In the genomic region with DNA sequence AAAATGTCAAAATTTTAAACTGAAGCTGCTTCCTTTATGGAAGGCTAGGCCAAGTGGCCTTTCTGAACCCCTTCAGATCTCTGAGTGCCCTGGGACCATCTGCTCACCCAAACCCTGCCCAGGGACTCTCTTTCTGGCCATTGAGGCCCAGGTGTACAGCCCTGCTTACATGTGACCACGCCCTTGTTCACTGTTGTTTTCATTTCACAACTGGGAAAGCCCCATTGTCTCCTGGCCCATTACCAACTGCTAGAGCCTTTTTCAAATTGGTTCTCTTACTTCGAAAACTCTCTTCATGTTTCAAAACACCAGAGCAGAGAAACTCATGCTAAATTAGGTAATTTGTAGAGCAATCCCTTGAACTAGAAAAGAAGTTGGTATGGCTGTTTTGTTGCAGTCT, we compare ENCODE assay signal across 11 cellular contexts.
A peak's percentile ranks its signal among the peaks of the same experiment; 100 is the strongest.
DNase-seq lines count a peak whose midpoint lies in the region; ATAC-seq and TF ChIP-seq lines count a peak whose summit lies in the region.
"Had no signal": no experiment of that assay in that cellular context is flagged by ENCODE, and none has a peak within 500 bp of the region (broad histone marks: within the 10 kb centered on the region; RNA-seq: fewer than 3 reads in every experiment).

No MANE protein-coding gene starts in this region.

- peak overlapping the region; percentile 5 for H3K27ac Mint-ChIP-seq in glutamatergic neuron (ENCODE audit: unreplicated experiment)
- H3K27ac Mint-ChIP-seq: nephron had no signal

- H3K4me1 Mint-ChIP-seq in glutamatergic neuron (ENCODE audit: low read depth, unreplicated experiment): peaks cover 27% of the 10 kb centered on the region

- in situ Hi-C loops in HAP-1 (cut with MboI; ENCODE audit: low sequenced_read_pairs): no loop called here

- no peaks in the 10 kb centered on the region for H3K79me2 ChIP-seq in hepatocyte

- H3K4me1 ChIP-seq in hepatocyte (ENCODE audit: insufficient read depth) (no peaks in the 10 kb centered on the region), HAP-1 (peaks cover 9% of the 10 kb centered on the region)

- DNase-seq in glutamatergic neuron (no peak), hepatocyte (ENCODE audit: low spot score) (no peak), HAP-1 (ENCODE audit: low spot score in 2 of 2) (no peak), Ammon's horn (ENCODE audit: low spot score) (no peak)
- DNase-seq: amygdala, heart left ventricle had no signal

- no peaks in the 10 kb centered on the region for H3K36me3 ChIP-seq in hepatocyte (replicated peaks; ENCODE audit: insufficient read depth, low read depth)
- no peaks in the 10 kb centered on the region for H3K36me3 ChIP-seq in HAP-1 (replicated peaks)
- H3K36me3 ChIP-seq: heart left ventricle had no signal

- no peaks in the 10 kb centered on the region for H4K20me1 ChIP-seq in hepatocyte (ENCODE audit: insufficient read depth, poor library complexity, severe bottlenecking)

- no peaks in the 10 kb centered on the region for H3K9me2 ChIP-seq in hepatocyte (replicated peaks; ENCODE audit: insufficient read depth)

- H3K27me3 ChIP-seq in hepatocyte (no peaks in the 10 kb centered on the region), HAP-1 (ENCODE audit: low read depth) (no peaks in the 10 kb centered on the region)
- H3K27me3 ChIP-seq: heart left ventricle had no signal

- no peaks in the 10 kb centered on the region for H3K36me3 Mint-ChIP-seq in glutamatergic neuron (ENCODE audit: unreplicated experiment)

- H3K27ac ChIP-seq in hepatocyte: no peak overlapping the region
- H3K27ac ChIP-seq: heart left ventricle had no signal

- H3K9me3 Mint-ChIP-seq in glutamatergic neuron (ENCODE audit: unreplicated experiment): no peaks in the 10 kb centered on the region
- H3K9me3 Mint-ChIP-seq: nephron had no signal

- H3K4me3 Mint-ChIP-seq in glutamatergic neuron (ENCODE audit: unreplicated experiment): no peak overlapping the region
- H3K4me3 Mint-ChIP-seq: nephron had no signal

- no peak overlapping the region for H2AFZ ChIP-seq in hepatocyte

- TF ChIP-seq CTCF in glutamatergic neuron (IDR thresholded peaks at IDR 0.05; ENCODE audit: partially characterized antibody, unreplicated experiment) (no peak), hepatocyte (IDR thresholded peaks at IDR 0.05; ENCODE audit: poor library complexity) (no peak)

- H3K27me3 Mint-ChIP-seq in glutamatergic neuron (ENCODE audit: unreplicated experiment): peaks cover 2% of the 10 kb centered on the region

- H3K4me2 ChIP-seq in hepatocyte: no peak overlapping the region

- no peaks in the 10 kb centered on the region for H3K9me3 ChIP-seq in hepatocyte (ENCODE audit: low read depth)
- H3K9me3 ChIP-seq in HAP-1: no peaks in the 10 kb centered on the region
- H3K9me3 ChIP-seq: heart left ventricle had no signal

- ATAC-seq in GM18508 (IDR thresholded peaks at IDR 0.05; ENCODE audit: insufficient read depth, unreplicated experiment) (peak; percentile 85), GM21515 (IDR thresholded peaks at IDR 0.05; ENCODE audit: unreplicated experiment) (peak; percentile 82), HG03457 (IDR thresholded peaks at IDR 0.05; ENCODE audit: unreplicated experiment) (peak; percentile 69), HG03196 (IDR thresholded peaks at IDR 0.05; ENCODE audit: unreplicated experiment) (no peak)
- ATAC-seq: heart left ventricle had no signal

- WGBS in hepatocyte (ENCODE audit: low lambda C conversion rate, missing lambda C conversion rate): 94% methylated on average over 2 of the region's 2 CpGs

- H3K4me3 ChIP-seq in hepatocyte (no peak overlapping the region), HAP-1 (no peak overlapping the region)
- H3K4me3 ChIP-seq: heart left ventricle had no signal
